In the genomic region with DNA sequence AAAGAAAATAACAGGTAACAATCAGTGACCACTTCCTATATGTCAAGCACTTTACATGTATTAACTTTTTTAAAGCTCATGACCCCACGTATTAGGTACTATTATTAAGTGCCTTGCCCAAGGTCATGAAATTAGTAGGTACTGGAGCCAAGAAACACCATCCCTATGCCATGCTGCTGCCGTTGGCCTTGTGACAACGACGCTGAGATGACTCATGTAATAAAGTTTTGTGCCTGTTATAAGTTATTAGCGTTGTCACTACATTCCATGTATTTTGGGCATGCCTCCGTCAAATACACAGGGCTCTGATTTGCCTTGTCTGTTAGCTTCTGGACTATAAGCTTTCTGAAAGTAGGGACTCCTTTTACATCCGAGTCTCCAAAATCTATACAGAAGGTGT, we compare ENCODE assay signal across 9 cellular contexts. TPM values are rescaled to one million over a fixed set of nuclear protein-coding genes. Genes with fewer than 3 reads are reported as not detected.
DNase-seq lines count a peak whose midpoint lies in the region; ATAC-seq and TF ChIP-seq lines count a peak whose summit lies in the region.
"Had no signal": no experiment of that assay in that cellular context is flagged by ENCODE, and none has a peak within 500 bp of the region (broad histone marks: within the 10 kb centered on the region; RNA-seq: fewer than 3 reads in every experiment).

No MANE protein-coding gene starts in this region.

- H3K4me1 ChIP-seq in ascending aorta: peaks cover 0 to 28% of the 10 kb centered on the region in 2 donors
- H3K4me1 ChIP-seq in BE2C: no peaks in the 10 kb centered on the region; the same call in 1 of the 2 replicates

- TF ChIP-seq CTCF in ascending aorta (IDR thresholded peaks at IDR 0.05) (no peak), BE2C (IDR thresholded peaks at IDR 0.05; ENCODE audit: low read depth, low read length) (no peak)

- H3K27me3 ChIP-seq in ascending aorta (no peaks in the 10 kb centered on the region), BE2C (no peaks in the 10 kb centered on the region)

- no peaks in the 10 kb centered on the region for H3K9me3 Mint-ChIP-seq in stimulated activated naive CD8-positive, alpha-beta T cell treated with anti-CD3 and anti-CD28 coated beads, Interleukin-15, Interleukin-2, amounts not matched to agents 100 ng/mL and 50 ng/mL, for 24 hours

- H3K9me3 ChIP-seq in ascending aorta (no peaks in the 10 kb centered on the region), BE2C (no peaks in the 10 kb centered on the region)

- H3K4me1 Mint-ChIP-seq in stimulated activated naive CD8-positive, alpha-beta T cell treated with anti-CD3 and anti-CD28 coated beads, Interleukin-15, Interleukin-2, amounts not matched to agents 100 ng/mL and 50 ng/mL, for 24 hours (ENCODE audit: low read depth): peaks cover 52% of the 10 kb centered on the region

- H3K27ac ChIP-seq in ascending aorta: no peak overlapping the region

- H3K4me3 Mint-ChIP-seq in stimulated activated naive CD8-positive, alpha-beta T cell treated with anti-CD3 and anti-CD28 coated beads, Interleukin-15, Interleukin-2, amounts not matched to agents 100 ng/mL and 50 ng/mL, for 24 hours: peak overlapping the region; percentile 81

- no peaks in the 10 kb centered on the region for H3K27me3 Mint-ChIP-seq in stimulated activated naive CD8-positive, alpha-beta T cell treated with anti-CD3 and anti-CD28 coated beads, Interleukin-15, Interleukin-2, amounts not matched to agents 100 ng/mL and 50 ng/mL, for 24 hours

- ATAC-seq in stimulated activated naive CD8-positive, alpha-beta T cell treated with anti-CD3 and anti-CD28 coated beads, Interleukin-15, Interleukin-2, amounts not matched to agents 100 U/mL and 50 U/mL, for 24 hours: no peak

- H3K27ac Mint-ChIP-seq in stimulated activated naive CD8-positive, alpha-beta T cell treated with anti-CD3 and anti-CD28 coated beads, Interleukin-15, Interleukin-2, amounts not matched to agents 100 ng/mL and 50 ng/mL, for 24 hours: no peak overlapping the region

- intact Hi-C loops in ascending aorta (cut with DNase I): loop anchor here (5.0 kb wide), 1 partner anchor 124 kb away; no protein-coding TSS in a partner anchor

- DNase-seq in stimulated activated naive CD8-positive, alpha-beta T cell treated with anti-CD3 and anti-CD28 coated beads, Interleukin-15, Interleukin-2, amounts not matched to agents 100 U/mL and 50 U/mL, for 24 hours: no peak
- DNase-seq in ascending aorta (ENCODE audit: low spot score in 2 of 2): no peak
- DNase-seq in myocyte (ENCODE audit: low read depth): peak; percentile 4
- no peak for DNase-seq in stimulated activated naive CD4-positive, alpha-beta T cell (lab: John Stamatoyannopoulos, UW)
- DNase-seq in T-helper 9 cell: no peak
- DNase-seq in BE2C: no peak
- no peak for DNase-seq in DMS153 (lab: John Stamatoyannopoulos, UW)

- H3K36me3 Mint-ChIP-seq in stimulated activated naive CD8-positive, alpha-beta T cell treated with anti-CD3 and anti-CD28 coated beads, Interleukin-15, Interleukin-2, amounts not matched to agents 100 ng/mL and 50 ng/mL, for 24 hours (ENCODE audit: low read depth): no peaks in the 10 kb centered on the region

- no peaks in the 10 kb centered on the region for H3K36me3 ChIP-seq in ascending aorta
- no peaks in the 10 kb centered on the region for H3K36me3 ChIP-seq in BE2C

- H3K4me3 ChIP-seq in ascending aorta (peak overlapping the region; percentile 91 to 94), BE2C (ENCODE audit: low read depth, low read length) (no peak overlapping the region)

RNA-seq across cellular contexts. Expression of gene BBS2, which starts 1.4 kb away (rescaled TPM):
- 29.4 TPM for total RNA-seq in ascending aorta
- total RNA-seq in myocyte: 27.2 and 32.9 TPM in 2 replicates
- polyA plus RNA-seq in myocyte (2012): 26.6 TPM
- polyA plus RNA-seq in BE2C (2012; ENCODE audit: insufficient read depth, insufficient read length, low read depth): 13.4 TPM

RNA-seq across cellular contexts. Expression of gene MT4, which starts 46.4 kb away (rescaled TPM):
- total RNA-seq in ascending aorta: not detected
- not detected in 2 replicates for total RNA-seq in myocyte
- polyA plus RNA-seq in myocyte (2012): not detected
- polyA plus RNA-seq in BE2C (2012; ENCODE audit: insufficient read depth, insufficient read length, low read depth): not detected
- total RNA-seq: bronchial epithelial cell had no signal
